In the genomic region with DNA sequence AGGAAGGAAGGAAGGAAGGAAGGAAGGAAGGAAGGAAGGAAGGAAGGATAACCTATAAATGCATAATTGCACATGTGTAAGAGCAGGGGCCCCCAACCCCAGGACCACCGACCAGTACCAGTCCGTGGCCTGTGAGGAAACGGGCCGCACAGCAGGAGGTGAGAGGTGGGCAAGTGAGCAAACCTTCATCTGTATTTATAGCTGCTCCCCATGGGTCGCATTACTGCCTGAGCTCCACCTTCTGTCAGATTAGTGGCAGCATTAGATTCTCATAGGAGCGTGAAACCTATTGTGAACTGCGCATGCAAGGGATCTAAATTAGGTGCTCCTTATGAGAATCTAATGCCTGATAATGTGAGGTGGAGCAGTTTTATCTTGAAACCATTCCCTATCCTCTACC, we compare ENCODE assay signal across 25 cellular contexts.
DNase-seq lines count a peak whose midpoint lies in the region; ATAC-seq and TF ChIP-seq lines count a peak whose summit lies in the region.
"Had no signal": no experiment of that assay in that cellular context is flagged by ENCODE, and none has a peak within 500 bp of the region (broad histone marks: within the 10 kb centered on the region; RNA-seq: fewer than 3 reads in every experiment).

No MANE protein-coding gene starts in this region.

- H3K36me3 ChIP-seq in WERI-Rb-1 = no peaks in the 10 kb centered on the region
- H3K36me3 ChIP-seq: BE2C, BLaER1 had no signal

- intact Hi-C loops in cardiac septum (cut with DNase I) = no loop called here

- H3K4me3 ChIP-seq in WERI-Rb-1 (ENCODE audit: low read depth, low read length) = no peak overlapping the region
- H3K4me3 ChIP-seq: A549, BLaER1, GM12878 had no signal

- peak; percentile 17 for DNase-seq in NCI-H82 (lab: John Stamatoyannopoulos, UW)
- no peak for DNase-seq in NCI-H82 treated with DMSO at 0.1 percent for 48 hours (lab: John Stamatoyannopoulos, UW; ENCODE audit: unreplicated experiment)
- peak; percentile 14 for DNase-seq in NCI-H69 (lab: John Stamatoyannopoulos, UW)
- peak; percentile 17 for DNase-seq in WERI-Rb-1
- DNase-seq in GM19240 (ENCODE audit: insufficient read length, low spot score) = no peak
- no peak for DNase-seq in cardiac septum (ENCODE audit: low spot score)
- DNase-seq: ACHN; BE2C; C1 segment of cervical spinal cord; CD4-positive, alpha-beta memory T cell; CD4-positive, CD25-positive, alpha-beta regulatory T cell; CD8-positive, alpha-beta memory T cell; COR-L47; DMS 273 treated with DMSO at 0.1 percent for 48 hours; DMS153; DMS53; DMS79; DND-41; EL; GDM1 had no signal

- no peak overlapping the region for H3K27ac ChIP-seq in WERI-Rb-1
- H3K27ac ChIP-seq: 22Rv1, BLaER1 had no signal

- H3K9me3 ChIP-seq in WERI-Rb-1 (ENCODE audit: severe bottlenecking) = no peaks in the 10 kb centered on the region
- H3K9me3 ChIP-seq: A549, BE2C, BLaER1 had no signal

- ATAC-seq in HG03159 (IDR thresholded peaks at IDR 0.05; ENCODE audit: unreplicated experiment) = no peak
- ATAC-seq: A549, GM12878 had no signal

- TF ChIP-seq CTCF in WERI-Rb-1 (IDR thresholded peaks at IDR 0.05; ENCODE audit: low read depth, low read length) = no peak

- H3K27me3 ChIP-seq in WERI-Rb-1 (ENCODE audit: insufficient read depth, low read depth, severe bottlenecking) = no peaks in the 10 kb centered on the region
- H3K27me3 ChIP-seq: BE2C, BLaER1 had no signal

Comparison
In these comparisons a context has a peak if more than half of its experiments do, and no peak if none do; other contexts are left out.
1. DNase-seq: peak in NCI-H82 (single experiment), NCI-H69 (single experiment) and WERI-Rb-1 (single experiment); none in NCI-H82 treated with DMSO at 0.1 percent for 48 hours (single experiment), GM19240 (single experiment) and cardiac septum (single experiment).